ENCODE assay signal across 28 cellular contexts in the genomic region with DNA sequence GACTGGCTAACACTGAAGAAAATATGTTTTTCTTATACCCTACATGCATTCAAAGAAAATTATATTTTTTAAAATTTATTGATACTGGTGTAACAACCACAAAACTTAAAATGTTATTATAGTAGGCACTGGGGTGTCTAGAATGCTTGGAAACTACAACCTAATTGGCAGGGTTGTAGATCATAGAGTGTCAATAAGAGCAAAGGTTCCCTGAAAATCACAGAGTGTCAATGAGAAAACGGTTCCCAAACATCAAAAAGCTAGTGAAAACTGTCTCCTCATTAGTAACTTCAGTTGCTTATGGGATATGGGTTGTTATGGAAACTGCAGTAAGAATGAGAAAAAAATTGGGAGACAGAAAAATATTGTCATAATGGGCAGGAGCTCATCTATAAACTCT.
"Had no signal": no experiment of that assay in that cellular context is flagged by ENCODE, and none has a peak within 500 bp of the region (broad histone marks: within the 10 kb centered on the region; RNA-seq: fewer than 3 reads in every experiment).

No MANE protein-coding gene starts in this region.

- H3K27me3 ChIP-seq: colonic mucosa, dorsolateral prefrontal cortex, esophagus muscularis mucosa, esophagus squamous epithelium, foreskin keratinocyte, gastrocnemius medialis, gastroesophageal sphincter, heart left ventricle, heart right ventricle had no signal

- ATAC-seq: effector memory CD8-positive, alpha-beta T cell; esophagus mucosa; foreskin keratinocyte; gastrocnemius medialis; gastroesophageal sphincter; heart left ventricle; heart right ventricle had no signal

- DNase-seq: colonic mucosa; cortex of kidney; dermis blood vessel endothelial cell; dorsolateral prefrontal cortex; effector CD4-positive, alpha-beta T cell; effector CD8-positive, alpha-beta T cell; effector memory CD4-positive, alpha-beta T cell; effector memory CD8-positive, alpha-beta T cell; endodermal cell; erythroblast; esophagus squamous epithelium; foreskin fibroblast; foreskin keratinocyte; foreskin melanocyte; gastrocnemius medialis; glutamatergic neuron; head of caudate nucleus; heart left ventricle; heart right ventricle had no signal

- H3K4me3 ChIP-seq: colonic mucosa, coronary artery, dorsolateral prefrontal cortex, esophagus muscularis mucosa, esophagus squamous epithelium, gastrocnemius medialis, gastroesophageal sphincter, heart left ventricle, heart right ventricle had no signal

- H3K36me3 ChIP-seq: colonic mucosa, esophagus muscularis mucosa, esophagus squamous epithelium, gastrocnemius medialis, gastroesophageal sphincter, heart left ventricle, heart right ventricle had no signal

- FAIRE-seq: colon, endometrium, endothelial cell of umbilical vein, frontal cortex had no signal

- H3K9me3 ChIP-seq: colonic mucosa, esophagus muscularis mucosa, esophagus squamous epithelium, gastrocnemius medialis, gastroesophageal sphincter, heart left ventricle, heart right ventricle had no signal

- H3K4me1 ChIP-seq: colonic mucosa, esophagus muscularis mucosa, esophagus squamous epithelium, foreskin keratinocyte, gastrocnemius medialis, gastroesophageal sphincter, heart left ventricle, heart right ventricle had no signal

- H3K27ac ChIP-seq: colonic mucosa, coronary artery, dorsolateral prefrontal cortex, epithelial cell of prostate, esophagus muscularis mucosa, esophagus squamous epithelium, foreskin keratinocyte, gastrocnemius medialis, gastroesophageal sphincter, heart left ventricle, heart right ventricle had no signal
